1 cellular context compared by ENCODE assay signal in genomic region chr11:927871-928270, GRCh38.
TF ChIP-seq lines count a peak whose summit lies in the region.

No MANE protein-coding gene starts in this region.

TF ChIP-seq in HepG2, 621 proteins besides CTCF, POLR2A, EP300 and RAD21 (continued from another document):
- TF ChIP-seq, protein P1, sequence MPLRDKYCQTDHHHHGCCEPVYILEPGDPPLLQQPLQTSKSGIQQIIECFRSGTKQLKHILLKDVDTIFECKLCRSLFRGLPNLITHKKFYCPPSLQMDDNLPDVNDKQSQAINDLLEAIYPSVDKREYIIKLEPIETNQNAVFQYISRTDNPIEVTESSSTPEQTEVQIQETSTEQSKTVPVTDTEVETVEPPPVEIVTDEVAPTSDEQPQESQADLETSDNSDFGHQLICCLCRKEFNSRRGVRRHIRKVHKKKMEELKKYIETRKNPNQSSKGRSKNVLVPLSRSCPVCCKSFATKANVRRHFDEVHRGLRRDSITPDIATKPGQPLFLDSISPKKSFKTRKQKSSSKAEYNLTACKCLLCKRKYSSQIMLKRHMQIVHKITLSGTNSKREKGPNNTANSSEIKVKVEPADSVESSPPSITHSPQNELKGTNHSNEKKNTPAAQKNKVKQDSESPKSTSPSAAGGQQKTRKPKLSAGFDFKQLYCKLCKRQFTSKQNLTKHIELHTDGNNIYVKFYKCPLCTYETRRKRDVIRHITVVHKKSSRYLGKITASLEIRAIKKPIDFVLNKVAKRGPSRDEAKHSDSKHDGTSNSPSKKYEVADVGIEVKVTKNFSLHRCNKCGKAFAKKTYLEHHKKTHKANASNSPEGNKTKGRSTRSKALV (CRISPR knock-in tag; IDR thresholded peaks at IDR 0.05), result no peak
- TF ChIP-seq SAFB2 (CRISPR knock-in tag; IDR thresholded peaks at IDR 0.05; ENCODE audit: borderline replicate concordance, low read depth), result no peak
- no peak for TF ChIP-seq POLR2AphosphoS5 (IDR thresholded peaks at IDR 0.05; ENCODE audit: low read depth, low read length)
- no peak for TF ChIP-seq IRX3 (CRISPR knock-in tag; IDR thresholded peaks at IDR 0.05; ENCODE audit: borderline replicate concordance, low read depth)
- no peak for TF ChIP-seq ZNF781 (CRISPR knock-in tag; IDR thresholded peaks at IDR 0.05; ENCODE audit: borderline replicate concordance, not compliant biosample characterization)
- TF ChIP-seq GLI4 (CRISPR knock-in tag; IDR thresholded peaks at IDR 0.05; ENCODE audit: borderline replicate concordance), result no peak
- no peak for TF ChIP-seq ZNF546 (CRISPR knock-in tag; conservative IDR thresholded peaks at IDR 0.05)
- TF ChIP-seq PHF5A (CRISPR knock-in tag; IDR thresholded peaks at IDR 0.05; ENCODE audit: low read depth, unreplicated experiment), result no peak
- no peak for TF ChIP-seq TSC22D2 (CRISPR knock-in tag; IDR thresholded peaks at IDR 0.05; ENCODE audit: borderline replicate concordance)
- TF ChIP-seq, protein P2, sequence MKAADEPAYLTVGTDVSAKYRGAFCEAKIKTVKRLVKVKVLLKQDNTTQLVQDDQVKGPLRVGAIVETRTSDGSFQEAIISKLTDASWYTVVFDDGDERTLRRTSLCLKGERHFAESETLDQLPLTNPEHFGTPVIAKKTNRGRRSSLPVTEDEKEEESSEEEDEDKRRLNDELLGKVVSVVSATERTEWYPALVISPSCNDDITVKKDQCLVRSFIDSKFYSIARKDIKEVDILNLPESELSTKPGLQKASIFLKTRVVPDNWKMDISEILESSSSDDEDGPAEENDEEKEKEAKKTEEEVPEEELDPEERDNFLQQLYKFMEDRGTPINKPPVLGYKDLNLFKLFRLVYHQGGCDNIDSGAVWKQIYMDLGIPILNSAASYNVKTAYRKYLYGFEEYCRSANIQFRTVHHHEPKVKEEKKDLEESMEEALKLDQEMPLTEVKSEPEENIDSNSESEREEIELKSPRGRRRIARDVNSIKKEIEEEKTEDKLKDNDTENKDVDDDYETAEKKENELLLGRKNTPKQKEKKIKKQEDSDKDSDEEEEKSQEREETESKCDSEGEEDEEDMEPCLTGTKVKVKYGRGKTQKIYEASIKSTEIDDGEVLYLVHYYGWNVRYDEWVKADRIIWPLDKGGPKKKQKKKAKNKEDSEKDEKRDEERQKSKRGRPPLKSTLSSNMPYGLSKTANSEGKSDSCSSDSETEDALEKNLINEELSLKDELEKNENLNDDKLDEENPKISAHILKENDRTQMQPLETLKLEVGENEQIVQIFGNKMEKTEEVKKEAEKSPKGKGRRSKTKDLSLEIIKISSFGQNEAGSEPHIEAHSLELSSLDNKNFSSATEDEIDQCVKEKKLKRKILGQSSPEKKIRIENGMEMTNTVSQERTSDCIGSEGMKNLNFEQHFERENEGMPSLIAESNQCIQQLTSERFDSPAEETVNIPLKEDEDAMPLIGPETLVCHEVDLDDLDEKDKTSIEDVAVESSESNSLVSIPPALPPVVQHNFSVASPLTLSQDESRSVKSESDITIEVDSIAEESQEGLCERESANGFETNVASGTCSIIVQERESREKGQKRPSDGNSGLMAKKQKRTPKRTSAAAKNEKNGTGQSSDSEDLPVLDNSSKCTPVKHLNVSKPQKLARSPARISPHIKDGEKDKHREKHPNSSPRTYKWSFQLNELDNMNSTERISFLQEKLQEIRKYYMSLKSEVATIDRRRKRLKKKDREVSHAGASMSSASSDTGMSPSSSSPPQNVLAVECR (CRISPR knock-in tag; IDR thresholded peaks at IDR 0.05; ENCODE audit: borderline replicate concordance), result no peak
- TF ChIP-seq AGO1 (IDR thresholded peaks at IDR 0.05; ENCODE audit: low read depth, low read length, poor library complexity, severe bottlenecking), result no peak
